2 cellular contexts compared by ENCODE assay signal in the genomic region with DNA sequence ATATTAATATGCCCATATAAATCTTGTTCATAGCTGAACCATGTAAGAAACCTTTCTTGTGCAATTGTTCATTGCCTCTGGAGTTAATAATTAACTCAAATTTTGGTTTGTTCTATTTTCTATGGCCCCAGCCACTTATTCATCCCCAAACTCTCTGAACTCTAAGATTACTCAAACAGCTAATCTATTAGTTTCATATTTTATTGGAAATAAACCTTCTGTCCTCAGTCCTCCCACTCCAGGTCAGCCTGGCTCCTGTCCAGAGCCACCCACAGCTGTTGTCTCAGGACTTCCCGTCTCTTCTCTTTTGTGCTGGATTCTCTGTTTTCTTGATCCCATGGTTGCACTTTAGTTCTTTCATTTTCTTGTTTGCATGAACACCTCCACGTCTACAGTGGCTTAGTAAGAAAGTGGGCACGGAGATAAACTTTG.
A peak's percentile ranks its signal among the peaks of the same experiment; 100 is the strongest.
TF ChIP-seq lines count a peak whose summit lies in the region.

No MANE protein-coding gene starts in this region.

TF ChIP-seq in A549, 52 proteins besides CTCF, POLR2A, EP300 and RAD21:
- TF ChIP-seq, protein P1, sequence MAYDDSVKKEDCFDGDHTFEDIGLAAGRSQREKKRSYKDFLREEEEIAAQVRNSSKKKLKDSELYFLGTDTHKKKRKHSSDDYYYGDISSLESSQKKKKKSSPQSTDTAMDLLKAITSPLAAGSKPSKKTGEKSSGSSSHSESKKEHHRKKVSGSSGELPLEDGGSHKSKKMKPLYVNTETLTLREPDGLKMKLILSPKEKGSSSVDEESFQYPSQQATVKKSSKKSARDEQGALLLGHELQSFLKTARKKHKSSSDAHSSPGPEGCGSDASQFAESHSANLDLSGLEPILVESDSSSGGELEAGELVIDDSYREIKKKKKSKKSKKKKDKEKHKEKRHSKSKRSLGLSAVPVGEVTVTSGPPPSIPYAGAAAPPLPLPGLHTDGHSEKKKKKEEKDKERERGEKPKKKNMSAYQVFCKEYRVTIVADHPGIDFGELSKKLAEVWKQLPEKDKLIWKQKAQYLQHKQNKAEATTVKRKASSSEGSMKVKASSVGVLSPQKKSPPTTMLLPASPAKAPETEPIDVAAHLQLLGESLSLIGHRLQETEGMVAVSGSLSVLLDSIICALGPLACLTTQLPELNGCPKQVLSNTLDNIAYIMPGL (CRISPR knock-in tag; IDR thresholded peaks at IDR 0.05; ENCODE audit: borderline replicate concordance): no peak
- TF ChIP-seq CHD4 (IDR thresholded peaks at IDR 0.05; ENCODE audit: borderline replicate concordance): no peak
- TF ChIP-seq CEBPB (IDR thresholded peaks at IDR 0.05): peak; percentile 52 to 71; a peak in 3 of 4 replicates
- TF ChIP-seq, protein P2, sequence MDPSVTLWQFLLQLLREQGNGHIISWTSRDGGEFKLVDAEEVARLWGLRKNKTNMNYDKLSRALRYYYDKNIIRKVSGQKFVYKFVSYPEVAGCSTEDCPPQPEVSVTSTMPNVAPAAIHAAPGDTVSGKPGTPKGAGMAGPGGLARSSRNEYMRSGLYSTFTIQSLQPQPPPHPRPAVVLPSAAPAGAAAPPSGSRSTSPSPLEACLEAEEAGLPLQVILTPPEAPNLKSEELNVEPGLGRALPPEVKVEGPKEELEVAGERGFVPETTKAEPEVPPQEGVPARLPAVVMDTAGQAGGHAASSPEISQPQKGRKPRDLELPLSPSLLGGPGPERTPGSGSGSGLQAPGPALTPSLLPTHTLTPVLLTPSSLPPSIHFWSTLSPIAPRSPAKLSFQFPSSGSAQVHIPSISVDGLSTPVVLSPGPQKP (IDR thresholded peaks at IDR 0.05; ENCODE audit: low read depth, low read length): no peak
TF ChIP-seq in A549: peak in this region for 1.

TF ChIP-seq in HepG2, 621 proteins besides CTCF, POLR2A, EP300 and RAD21 (continued from another document and continues in another):
- TF ChIP-seq, protein P3, sequence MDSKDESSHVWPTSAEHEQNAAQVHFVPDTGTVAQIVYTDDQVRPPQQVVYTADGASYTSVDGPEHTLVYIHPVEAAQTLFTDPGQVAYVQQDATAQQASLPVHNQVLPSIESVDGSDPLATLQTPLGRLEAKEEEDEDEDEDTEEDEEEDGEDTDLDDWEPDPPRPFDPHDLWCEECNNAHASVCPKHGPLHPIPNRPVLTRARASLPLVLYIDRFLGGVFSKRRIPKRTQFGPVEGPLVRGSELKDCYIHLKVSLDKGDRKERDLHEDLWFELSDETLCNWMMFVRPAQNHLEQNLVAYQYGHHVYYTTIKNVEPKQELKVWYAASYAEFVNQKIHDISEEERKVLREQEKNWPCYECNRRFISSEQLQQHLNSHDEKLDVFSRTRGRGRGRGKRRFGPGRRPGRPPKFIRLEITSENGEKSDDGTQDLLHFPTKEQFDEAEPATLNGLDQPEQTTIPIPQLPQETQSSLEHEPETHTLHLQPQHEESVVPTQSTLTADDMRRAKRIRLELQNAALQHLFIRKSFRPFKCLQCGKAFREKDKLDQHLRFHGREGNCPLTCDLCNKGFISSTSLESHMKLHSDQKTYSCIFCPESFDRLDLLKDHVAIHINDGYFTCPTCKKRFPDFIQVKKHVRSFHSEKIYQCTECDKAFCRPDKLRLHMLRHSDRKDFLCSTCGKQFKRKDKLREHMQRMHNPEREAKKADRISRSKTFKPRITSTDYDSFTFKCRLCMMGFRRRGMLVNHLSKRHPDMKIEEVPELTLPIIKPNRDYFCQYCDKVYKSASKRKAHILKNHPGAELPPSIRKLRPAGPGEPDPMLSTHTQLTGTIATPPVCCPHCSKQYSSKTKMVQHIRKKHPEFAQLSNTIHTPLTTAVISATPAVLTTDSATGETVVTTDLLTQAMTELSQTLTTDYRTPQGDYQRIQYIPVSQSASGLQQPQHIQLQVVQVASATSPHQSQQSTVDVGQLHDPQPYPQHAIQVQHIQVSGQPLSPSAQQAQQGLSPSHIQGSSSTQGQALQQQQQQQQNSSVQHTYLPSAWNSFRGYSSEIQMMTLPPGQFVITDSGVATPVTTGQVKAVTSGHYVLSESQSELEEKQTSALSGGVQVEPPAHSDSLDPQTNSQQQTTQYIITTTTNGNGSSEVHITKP (CRISPR knock-in tag; IDR thresholded peaks at IDR 0.05; ENCODE audit: low read depth): peak; percentile 75; the same call in 1 of the 2 replicates
- TF ChIP-seq KDM5A (IDR thresholded peaks at IDR 0.05; ENCODE audit: borderline replicate concordance, low read length) (peak; percentile 27; the same call in 1 of the 2 replicates), TEAD3 (CRISPR knock-in tag; optimal IDR thresholded peaks at IDR 0.05; ENCODE audit: borderline replicate concordance) (peak; percentile 46), SMC3 (IDR thresholded peaks at IDR 0.05; ENCODE audit: low read length) (peak; percentile 10; the same call in 1 of the 2 replicates), ZBTB3 (CRISPR knock-in tag; IDR thresholded peaks at IDR 0.05; ENCODE audit: borderline replicate concordance, low read depth) (no peak), ZNF337 (CRISPR knock-in tag; IDR thresholded peaks at IDR 0.05; ENCODE audit: borderline replicate concordance, low read depth) (no peak), SAP130 (CRISPR knock-in tag; IDR thresholded peaks at IDR 0.05; ENCODE audit: low read depth) (peak; percentile 57), KAT8 (CRISPR knock-in tag; IDR thresholded peaks at IDR 0.05) (peak; percentile 40; the same call in 1 of the 2 replicates), POGZ (CRISPR knock-in tag; IDR thresholded peaks at IDR 0.05) (no peak), ZNF713 (CRISPR knock-in tag; IDR thresholded peaks at IDR 0.05) (no peak), ZNF790 (CRISPR knock-in tag; IDR thresholded peaks at IDR 0.05; ENCODE audit: borderline replicate concordance) (no peak), ZNF138 (CRISPR knock-in tag; IDR thresholded peaks at IDR 0.05; ENCODE audit: low read depth) (no peak), GATAD2A (CRISPR knock-in tag; IDR thresholded peaks at IDR 0.05) (peak; percentile 43; the same call in 1 of the 2 replicates), SOX13 (IDR thresholded peaks at IDR 0.05) (no peak), SOX13 (CRISPR knock-in tag; conservative IDR thresholded peaks at IDR 0.05 in 1 of 2, IDR thresholded peaks at IDR 0.05 in 1 of 2) (peak in 1 of 2 experiments; percentile 66; a peak in 2 of 4 replicates), MED1 (CRISPR knock-in tag; IDR thresholded peaks at IDR 0.05) (0 out of 2 replicates have a peak, but pooled peaks have one; percentile 11), ATAD3A (CRISPR knock-in tag; IDR thresholded peaks at IDR 0.05) (no peak), HMG20A (CRISPR knock-in tag; IDR thresholded peaks at IDR 0.05; ENCODE audit: borderline replicate concordance) (peak; percentile 62; the same call in 1 of the 2 replicates), PPARG (CRISPR knock-in tag; conservative IDR thresholded peaks at IDR 0.05) (0 out of 2 replicates have a peak, but pooled peaks have one; percentile 12), TSC22D2 (CRISPR knock-in tag; IDR thresholded peaks at IDR 0.05; ENCODE audit: borderline replicate concordance) (no peak), NFYB (CRISPR knock-in tag; IDR thresholded peaks at IDR 0.05) (peak; percentile 15; the same call in 1 of the 2 replicates), ZNF614 (CRISPR knock-in tag; IDR thresholded peaks at IDR 0.05; ENCODE audit: borderline replicate concordance) (peak; percentile 100), ASH2L (IDR thresholded peaks at IDR 0.05; ENCODE audit: insufficient read length, low read depth, low read length) (peak; percentile 60), ZFAT (CRISPR knock-in tag; conservative IDR thresholded peaks at IDR 0.05) (no peak), YEATS2 (CRISPR knock-in tag; IDR thresholded peaks at IDR 0.05; ENCODE audit: borderline replicate concordance) (peak; percentile 46; the same call in 1 of the 2 replicates), CREB1 (IDR thresholded peaks at IDR 0.05) (no peak), CREB1 (CRISPR knock-in tag; IDR thresholded peaks at IDR 0.05) (peak; percentile 46; the same call in 1 of the 2 replicates), CEBPG (CRISPR knock-in tag; IDR thresholded peaks at IDR 0.05) (peak; percentile 72), RARA (CRISPR knock-in tag; IDR thresholded peaks at IDR 0.05) (0 out of 2 replicates have a peak, but pooled peaks have one; percentile 12), ATF1 (CRISPR knock-in tag; IDR thresholded peaks at IDR 0.05) (0 out of 2 replicates have a peak, but pooled peaks have one; percentile 18), NCOR1 (IDR thresholded peaks at IDR 0.05; ENCODE audit: borderline replicate concordance, low read length) (peak; percentile 72; the same call in 1 of the 2 replicates), TCF7L2 (IDR thresholded peaks at IDR 0.05; ENCODE audit: low read depth, low read length) (no peak), ZNF264 (CRISPR knock-in tag; IDR thresholded peaks at IDR 0.05) (0 out of 2 replicates have a peak, but pooled peaks have one; percentile 22)
- TF ChIP-seq, protein P4, sequence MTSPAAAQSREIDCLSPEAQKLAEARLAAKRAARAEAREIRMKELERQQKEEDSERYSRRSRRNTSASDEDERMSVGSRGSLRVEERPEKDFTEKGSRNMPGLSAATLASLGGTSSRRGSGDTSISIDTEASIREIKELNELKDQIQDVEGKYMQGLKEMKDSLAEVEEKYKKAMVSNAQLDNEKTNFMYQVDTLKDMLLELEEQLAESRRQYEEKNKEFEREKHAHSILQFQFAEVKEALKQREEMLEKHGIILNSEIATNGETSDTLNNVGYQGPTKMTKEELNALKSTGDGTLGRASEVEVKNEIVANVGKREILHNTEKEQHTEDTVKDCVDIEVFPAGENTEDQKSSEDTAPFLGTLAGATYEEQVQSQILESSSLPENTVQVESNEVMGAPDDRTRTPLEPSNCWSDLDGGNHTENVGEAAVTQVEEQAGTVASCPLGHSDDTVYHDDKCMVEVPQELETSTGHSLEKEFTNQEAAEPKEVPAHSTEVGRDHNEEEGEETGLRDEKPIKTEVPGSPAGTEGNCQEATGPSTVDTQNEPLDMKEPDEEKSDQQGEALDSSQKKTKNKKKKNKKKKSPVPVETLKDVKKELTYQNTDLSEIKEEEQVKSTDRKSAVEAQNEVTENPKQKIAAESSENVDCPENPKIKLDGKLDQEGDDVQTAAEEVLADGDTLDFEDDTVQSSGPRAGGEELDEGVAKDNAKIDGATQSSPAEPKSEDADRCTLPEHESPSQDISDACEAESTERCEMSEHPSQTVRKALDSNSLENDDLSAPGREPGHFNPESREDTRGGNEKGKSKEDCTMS (CRISPR knock-in tag; conservative IDR thresholded peaks at IDR 0.05): no peak
- TF ChIP-seq, protein P5, sequence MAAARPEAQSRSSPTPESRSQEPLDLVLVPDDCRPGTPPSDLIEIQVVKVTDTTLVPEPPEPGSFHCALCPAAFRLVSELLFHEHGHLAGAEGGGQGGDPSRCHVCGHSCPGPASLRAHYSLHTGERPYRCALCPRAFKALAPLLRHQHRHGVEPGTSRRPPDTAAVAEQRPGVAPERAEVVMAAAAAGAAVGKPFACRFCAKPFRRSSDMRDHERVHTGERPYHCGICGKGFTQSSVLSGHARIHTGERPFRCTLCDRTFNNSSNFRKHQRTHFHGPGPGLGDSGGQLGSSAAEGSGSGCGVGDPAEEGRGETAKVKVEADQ (CRISPR knock-in tag; IDR thresholded peaks at IDR 0.05; ENCODE audit: borderline replicate concordance): no peak
- TF ChIP-seq, protein P6, sequence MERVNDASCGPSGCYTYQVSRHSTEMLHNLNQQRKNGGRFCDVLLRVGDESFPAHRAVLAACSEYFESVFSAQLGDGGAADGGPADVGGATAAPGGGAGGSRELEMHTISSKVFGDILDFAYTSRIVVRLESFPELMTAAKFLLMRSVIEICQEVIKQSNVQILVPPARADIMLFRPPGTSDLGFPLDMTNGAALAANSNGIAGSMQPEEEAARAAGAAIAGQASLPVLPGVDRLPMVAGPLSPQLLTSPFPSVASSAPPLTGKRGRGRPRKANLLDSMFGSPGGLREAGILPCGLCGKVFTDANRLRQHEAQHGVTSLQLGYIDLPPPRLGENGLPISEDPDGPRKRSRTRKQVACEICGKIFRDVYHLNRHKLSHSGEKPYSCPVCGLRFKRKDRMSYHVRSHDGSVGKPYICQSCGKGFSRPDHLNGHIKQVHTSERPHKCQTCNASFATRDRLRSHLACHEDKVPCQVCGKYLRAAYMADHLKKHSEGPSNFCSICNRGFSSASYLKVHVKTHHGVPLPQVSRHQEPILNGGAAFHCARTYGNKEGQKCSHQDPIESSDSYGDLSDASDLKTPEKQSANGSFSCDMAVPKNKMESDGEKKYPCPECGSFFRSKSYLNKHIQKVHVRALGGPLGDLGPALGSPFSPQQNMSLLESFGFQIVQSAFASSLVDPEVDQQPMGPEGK (CRISPR knock-in tag; IDR thresholded peaks at IDR 0.05): 0 out of 2 replicates have a peak, but pooled peaks have one; percentile 41
- TF ChIP-seq, protein P7, sequence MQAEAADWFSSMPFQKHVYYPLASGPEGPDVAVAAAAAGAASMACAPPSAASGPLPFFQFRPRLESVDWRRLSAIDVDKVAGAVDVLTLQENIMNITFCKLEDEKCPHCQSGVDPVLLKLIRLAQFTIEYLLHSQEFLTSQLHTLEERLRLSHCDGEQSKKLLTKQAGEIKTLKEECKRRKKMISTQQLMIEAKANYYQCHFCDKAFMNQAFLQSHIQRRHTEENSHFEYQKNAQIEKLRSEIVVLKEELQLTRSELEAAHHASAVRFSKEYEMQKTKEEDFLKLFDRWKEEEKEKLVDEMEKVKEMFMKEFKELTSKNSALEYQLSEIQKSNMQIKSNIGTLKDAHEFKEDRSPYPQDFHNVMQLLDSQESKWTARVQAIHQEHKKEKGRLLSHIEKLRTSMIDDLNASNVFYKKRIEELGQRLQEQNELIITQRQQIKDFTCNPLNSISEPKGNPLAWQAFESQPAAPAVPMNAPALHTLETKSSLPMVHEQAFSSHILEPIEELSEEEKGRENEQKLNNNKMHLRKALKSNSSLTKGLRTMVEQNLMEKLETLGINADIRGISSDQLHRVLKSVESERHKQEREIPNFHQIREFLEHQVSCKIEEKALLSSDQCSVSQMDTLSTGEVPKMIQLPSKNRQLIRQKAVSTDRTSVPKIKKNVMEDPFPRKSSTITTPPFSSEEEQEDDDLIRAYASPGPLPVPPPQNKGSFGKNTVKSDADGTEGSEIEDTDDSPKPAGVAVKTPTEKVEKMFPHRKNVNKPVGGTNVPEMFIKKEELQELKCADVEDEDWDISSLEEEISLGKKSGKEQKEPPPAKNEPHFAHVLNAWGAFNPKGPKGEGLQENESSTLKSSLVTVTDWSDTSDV (CRISPR knock-in tag; IDR thresholded peaks at IDR 0.05): no peak
- TF ChIP-seq, protein P8, sequence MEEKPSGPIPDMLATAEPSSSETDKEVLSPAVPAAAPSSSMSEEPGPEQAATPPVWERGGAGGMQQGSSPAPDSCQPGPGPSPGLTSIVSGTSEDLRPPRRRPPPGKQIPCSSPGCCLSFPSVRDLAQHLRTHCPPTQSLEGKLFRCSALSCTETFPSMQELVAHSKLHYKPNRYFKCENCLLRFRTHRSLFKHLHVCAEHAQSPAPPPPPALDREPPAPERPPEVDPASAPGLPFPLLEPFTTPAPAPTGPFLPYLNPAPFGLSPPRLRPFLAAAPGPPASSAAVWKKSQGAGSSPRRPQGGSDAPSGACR (CRISPR knock-in tag; IDR thresholded peaks at IDR 0.05): no peak
- TF ChIP-seq, protein P9, sequence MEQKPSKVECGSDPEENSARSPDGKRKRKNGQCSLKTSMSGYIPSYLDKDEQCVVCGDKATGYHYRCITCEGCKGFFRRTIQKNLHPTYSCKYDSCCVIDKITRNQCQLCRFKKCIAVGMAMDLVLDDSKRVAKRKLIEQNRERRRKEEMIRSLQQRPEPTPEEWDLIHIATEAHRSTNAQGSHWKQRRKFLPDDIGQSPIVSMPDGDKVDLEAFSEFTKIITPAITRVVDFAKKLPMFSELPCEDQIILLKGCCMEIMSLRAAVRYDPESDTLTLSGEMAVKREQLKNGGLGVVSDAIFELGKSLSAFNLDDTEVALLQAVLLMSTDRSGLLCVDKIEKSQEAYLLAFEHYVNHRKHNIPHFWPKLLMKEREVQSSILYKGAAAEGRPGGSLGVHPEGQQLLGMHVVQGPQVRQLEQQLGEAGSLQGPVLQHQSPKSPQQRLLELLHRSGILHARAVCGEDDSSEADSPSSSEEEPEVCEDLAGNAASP (CRISPR knock-in tag; IDR thresholded peaks at IDR 0.05; ENCODE audit: borderline replicate concordance): peak; percentile 21; the same call in 1 of the 2 replicates
